In genomic region chr18:9574473-9575115, GRCh38 we compare ENCODE assay signal across 9 cellular contexts.
"Had no signal": no experiment of that assay in that cellular context is flagged by ENCODE, and none has a peak within 500 bp of the region (broad histone marks: within the 10 kb centered on the region; RNA-seq: fewer than 3 reads in every experiment).

No MANE protein-coding gene starts in this region.

- H3K9me3 ChIP-seq: esophagus squamous epithelium, heart right ventricle, tibial artery had no signal

- H3K4me3 ChIP-seq: esophagus squamous epithelium, heart right ventricle, lung, tibial artery had no signal

- H3K27me3 ChIP-seq: esophagus squamous epithelium, heart right ventricle, tibial artery had no signal

- ATAC-seq: stimulated activated naive CD8-positive, alpha-beta T cell treated with anti-CD3 and anti-CD28 coated beads, Interleukin-15, Interleukin-2, amounts not matched to agents 100 U/mL and 50 U/mL, for 24 hours had no signal

- H3K27ac ChIP-seq: tibial artery had no signal

- DNase-seq: activated CD4-positive, alpha-beta T cell treated with anti-CD3 and anti-CD28 coated beads, Interleukin-2, amount 50 U/mL, for 4 hours; activated CD4-positive, CD25-positive, alpha-beta regulatory T cell treated with anti-CD3 and anti-CD28 coated beads, Interleukin-2, amount 50 U/mL, for 72 hours; effector CD4-positive, alpha-beta T cell; esophagus squamous epithelium; occipital lobe had no signal
